In genomic region chr12:123041042-123041531, GRCh38 we compare ENCODE assay signal across 1 cellular context.
TF ChIP-seq lines count a peak whose summit lies in the region.

No MANE protein-coding gene starts in this region.

TF ChIP-seq in IMR-90, 13 proteins besides CTCF, POLR2A, EP300 and RAD21:
- TF ChIP-seq CHD1 (IDR thresholded peaks at IDR 0.05; ENCODE audit: low read depth, low read length) (no peak), NFE2L2 (IDR thresholded peaks at IDR 0.05; ENCODE audit: low read depth, low read length) (no peak)
